ENCODE assay signal across 19 cellular contexts in the genomic region with DNA sequence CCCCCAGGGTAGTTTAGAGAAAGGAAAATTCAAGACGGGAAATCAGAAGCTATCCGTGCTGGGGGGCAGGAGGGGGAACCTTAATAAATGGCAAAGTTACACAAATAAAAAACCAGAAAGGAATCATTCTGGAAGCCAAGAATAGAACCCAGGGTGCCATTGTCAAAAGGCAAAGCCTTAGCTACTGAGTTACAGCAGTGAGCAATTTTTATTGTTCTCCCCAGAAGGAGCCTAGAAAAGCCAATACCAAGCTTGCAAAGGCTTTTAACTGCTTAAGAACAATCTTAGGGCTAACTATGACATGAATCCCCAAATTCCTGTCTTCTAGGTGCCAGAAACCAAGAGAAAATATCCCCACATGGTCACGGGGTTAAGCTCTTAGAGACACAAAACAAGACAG.
DNase-seq lines count a peak whose midpoint lies in the region; ATAC-seq and TF ChIP-seq lines count a peak whose summit lies in the region.
"Had no signal": no experiment of that assay in that cellular context is flagged by ENCODE, and none has a peak within 500 bp of the region (broad histone marks: within the 10 kb centered on the region; RNA-seq: fewer than 3 reads in every experiment).

No MANE protein-coding gene starts in this region.

- no peaks in the 10 kb centered on the region for H3K36me3 Mint-ChIP-seq in progenitor cell of endocrine pancreas (ENCODE audit: insufficient read depth)
- H3K36me3 Mint-ChIP-seq: CD14-positive monocyte; CD4-positive, alpha-beta memory T cell; IgD-negative memory B cell had no signal

- no peak overlapping the region for H3K9ac ChIP-seq in HUES48 (ENCODE audit: low read depth, low read length)
- H3K9ac ChIP-seq: BLaER1 had no signal

- ATAC-seq in Right ventricle myocardium superior (ENCODE audit: poor library complexity) (no peak), left cardiac atrium (no peak)
- ATAC-seq: HepG2 had no signal

- H3K27me3 ChIP-seq in HUES48 (ENCODE audit: control insufficient read depth, insufficient read depth, low read length), result no peaks in the 10 kb centered on the region
- no peaks in the 10 kb centered on the region for H3K27me3 ChIP-seq in ectodermal cell (ENCODE audit: control insufficient read depth, insufficient read depth, low read length, poor library complexity, severe bottlenecking)
- H3K27me3 ChIP-seq: BLaER1 had no signal

- H3K27ac Mint-ChIP-seq in progenitor cell of endocrine pancreas, result peak overlapping the region; percentile 47
- H3K27ac Mint-ChIP-seq: CD14-positive monocyte; CD4-positive, alpha-beta memory T cell; IgD-negative memory B cell had no signal

- whole genome bisulfite sequencing in ectodermal cell, 2 experiments, result 1 to 7% methylated on average over 3 of the region's 3 CpGs

- H3K4me3 ChIP-seq in HUES48 (ENCODE audit: low read depth, low read length), result no peak overlapping the region
- no peak overlapping the region for H3K4me3 ChIP-seq in ectodermal cell (ENCODE audit: insufficient read depth, low read depth, low read length)
- H3K4me3 ChIP-seq: BLaER1 had no signal

- H3K4me1 ChIP-seq in HUES48 (ENCODE audit: control insufficient read depth, insufficient read depth, low read length), result peaks cover 19% of the 10 kb centered on the region
- peaks cover 18% of the 10 kb centered on the region for H3K4me1 ChIP-seq in ectodermal cell (ENCODE audit: control insufficient read depth, insufficient read depth, low read length)
- H3K4me1 ChIP-seq: BLaER1 had no signal

- no peaks in the 10 kb centered on the region for H3K27me3 Mint-ChIP-seq in progenitor cell of endocrine pancreas
- H3K27me3 Mint-ChIP-seq: IgD-negative memory B cell had no signal

- TF ChIP-seq CTCF in progenitor cell of endocrine pancreas (IDR thresholded peaks at IDR 0.05; ENCODE audit: unreplicated experiment), result no peak

- H3K27ac ChIP-seq in HUES48 (ENCODE audit: low read depth, low read length) (peak overlapping the region; percentile 59), ectodermal cell (ENCODE audit: insufficient read depth, low read depth, low read length, poor library complexity, severe bottlenecking) (peak overlapping the region; percentile 86)
- H3K27ac ChIP-seq: BLaER1, HL-60 had no signal

- intact Hi-C loops in Right ventricle myocardium superior (cut with DNase I), result no loop called here
- intact Hi-C loops in left cardiac atrium (cut with DNase I), result no loop called here

- no peak overlapping the region for H3K4me3 Mint-ChIP-seq in progenitor cell of endocrine pancreas (ENCODE audit: low read depth)
- H3K4me3 Mint-ChIP-seq: CD14-positive monocyte; CD4-positive, alpha-beta memory T cell; H9; IgD-negative memory B cell had no signal

- H3K36me3 ChIP-seq in HUES48 (ENCODE audit: control insufficient read depth, insufficient read depth, low read length) (no peaks in the 10 kb centered on the region), ectodermal cell (ENCODE audit: control insufficient read depth, insufficient read depth, low read length) (no peaks in the 10 kb centered on the region)
- H3K36me3 ChIP-seq: BLaER1 had no signal

- H3K9me3 Mint-ChIP-seq in progenitor cell of endocrine pancreas (ENCODE audit: low read depth), result peaks cover 8% of the 10 kb centered on the region
- H3K9me3 Mint-ChIP-seq: H9 had no signal

- DNase-seq in medulla oblongata (ENCODE audit: extremely low spot score) (peak; percentile 13), progenitor cell of endocrine pancreas (ENCODE audit: low spot score, unreplicated experiment) (no peak), Right ventricle myocardium superior (no peak), left cardiac atrium (no peak)
- DNase-seq in stimulated activated CD4-positive, alpha-beta T cell treated with anti-CD3 and anti-CD28 coated beads, Interleukin-2, amount 100 ng/mL, for 48 hours, result no peak
- DNase-seq: 8988T; CD4-positive, alpha-beta memory T cell; DMS153; DMS79; GDM1; GOT3; H9 had no signal

- peaks cover 19% of the 10 kb centered on the region for H3K4me1 Mint-ChIP-seq in progenitor cell of endocrine pancreas (ENCODE audit: low read depth)
- H3K4me1 Mint-ChIP-seq: CD14-positive monocyte; CD4-positive, alpha-beta memory T cell; IgD-negative memory B cell had no signal

- no peaks in the 10 kb centered on the region for H3K9me3 ChIP-seq in HUES48 (ENCODE audit: control insufficient read depth, insufficient read depth, low read length)
- H3K9me3 ChIP-seq in ectodermal cell (ENCODE audit: control insufficient read depth, low read length), result no peaks in the 10 kb centered on the region
